ENCODE assay signal across 8 cellular contexts in genomic region chr7:128103498-128104108, GRCh38.
DNase-seq lines count a peak whose midpoint lies in the region; ATAC-seq, FAIRE-seq and TF ChIP-seq lines count a peak whose summit lies in the region.

No MANE protein-coding gene starts in this region.

- H3K27ac ChIP-seq in OCI-LY3 (ENCODE audit: low read length) (no peak overlapping the region), endodermal cell (ENCODE audit: low read depth, low read length) (no peak overlapping the region)

- no peak overlapping the region for H3K27ac Mint-ChIP-seq in endodermal cell
- H3K27ac Mint-ChIP-seq in neural crest cell (ENCODE audit: unreplicated experiment): no peak overlapping the region

- H4K20me1 ChIP-seq in OCI-LY3 (ENCODE audit: insufficient read depth, low read length): no peaks in the 10 kb centered on the region

- H3K4me3 Mint-ChIP-seq in endodermal cell (peak overlapping the region; percentile 55), neural crest cell (peak overlapping the region; percentile 69)

- DNase-seq in Ammon's horn (ENCODE audit: low spot score): peak; percentile 35
- no peak for DNase-seq in endodermal cell
- DNase-seq in neural crest cell (ENCODE audit: low read depth, low spot score): no peak
- DNase-seq in glomerular visceral epithelial cell (ENCODE audit: extremely low spot score): no peak
- no peak for DNase-seq in middle frontal gyrus (ENCODE audit: extremely low spot score, low spot score)
- no peak for DNase-seq in D721Med (ENCODE audit: insufficient read length, low spot score)

- H3K36me3 Mint-ChIP-seq in endodermal cell (ENCODE audit: low read depth) (no peaks in the 10 kb centered on the region), neural crest cell (ENCODE audit: low read depth) (peaks cover 3% of the 10 kb centered on the region)

- no peaks in the 10 kb centered on the region for H3K79me2 ChIP-seq in OCI-LY3 (ENCODE audit: low read length)

- H3K9me3 Mint-ChIP-seq in endodermal cell (no peaks in the 10 kb centered on the region), neural crest cell (no peaks in the 10 kb centered on the region)

- H3K4me1 ChIP-seq in OCI-LY3 (ENCODE audit: low read length) (peaks cover 16% of the 10 kb centered on the region), endodermal cell (ENCODE audit: control insufficient read depth, insufficient read depth, low read length) (no peaks in the 10 kb centered on the region)

- 64 to 76% methylated on average over 24 to 44 of the region's 44 CpGs for WGBS in endodermal cell (ENCODE audit: insufficient coverage in 1 of 2, insufficient read length in 1 of 2), 2 experiments

- peak overlapping the region; percentile 98 for H3K4me2 ChIP-seq in OCI-LY3 (ENCODE audit: low read length)

- H2AFZ ChIP-seq in OCI-LY3 (ENCODE audit: low read depth, low read length): peak overlapping the region; percentile 48; the same call in 1 of the 2 replicates

- TF ChIP-seq CTCF in OCI-LY3 (IDR thresholded peaks at IDR 0.05; ENCODE audit: low read depth, low read length) (no peak), endodermal cell (conservative IDR thresholded peaks at IDR 0.05) (no peak), neural crest cell (conservative IDR thresholded peaks at IDR 0.05) (no peak), D721Med (IDR thresholded peaks at IDR 0.05; ENCODE audit: insufficient read depth, missing control alignments) (no peak)

- peak overlapping the region; percentile 75 for H3K9ac ChIP-seq in OCI-LY3 (ENCODE audit: low read length)
- H3K9ac ChIP-seq in endodermal cell (ENCODE audit: extremely low read depth, low read length, poor library complexity, severe bottlenecking): no peak overlapping the region

- H3K9me3 ChIP-seq in OCI-LY3 (ENCODE audit: insufficient read depth, low read length): no peaks in the 10 kb centered on the region
- no peaks in the 10 kb centered on the region for H3K9me3 ChIP-seq in endodermal cell (ENCODE audit: control insufficient read depth, low read length)

- peaks cover 73% of the 10 kb centered on the region for H3K27me3 Mint-ChIP-seq in endodermal cell (ENCODE audit: insufficient read depth)
- H3K27me3 Mint-ChIP-seq in neural crest cell (ENCODE audit: low read depth): peaks cover 55% of the 10 kb centered on the region

- FAIRE-seq in D721Med (lab: Jason Lieb, UNC): no peak

- H3K27me3 ChIP-seq in OCI-LY3 (ENCODE audit: low read depth, low read length): peaks cover 11% of the 10 kb centered on the region
- peaks cover 52% of the 10 kb centered on the region for H3K27me3 ChIP-seq in endodermal cell (ENCODE audit: control insufficient read depth, insufficient read depth, low read length, poor library complexity, severe bottlenecking)

- peak; percentile 35 for ATAC-seq in GM19324 (IDR thresholded peaks at IDR 0.05; ENCODE audit: low FRiP score, unreplicated experiment)

- H3K36me3 ChIP-seq in OCI-LY3 (replicated peaks; ENCODE audit: low read depth, low read length): no peaks in the 10 kb centered on the region
- H3K36me3 ChIP-seq in endodermal cell (ENCODE audit: control insufficient read depth, insufficient read depth, low read length): no peaks in the 10 kb centered on the region

- H3K4me1 Mint-ChIP-seq in endodermal cell: peaks cover 2% of the 10 kb centered on the region
- H3K4me1 Mint-ChIP-seq in neural crest cell: peaks cover 10% of the 10 kb centered on the region

- H3K4me3 ChIP-seq in OCI-LY3 (ENCODE audit: low read length) (peak overlapping the region; percentile 86), endodermal cell (ENCODE audit: low read length) (no peak overlapping the region)
